In the genomic region with DNA sequence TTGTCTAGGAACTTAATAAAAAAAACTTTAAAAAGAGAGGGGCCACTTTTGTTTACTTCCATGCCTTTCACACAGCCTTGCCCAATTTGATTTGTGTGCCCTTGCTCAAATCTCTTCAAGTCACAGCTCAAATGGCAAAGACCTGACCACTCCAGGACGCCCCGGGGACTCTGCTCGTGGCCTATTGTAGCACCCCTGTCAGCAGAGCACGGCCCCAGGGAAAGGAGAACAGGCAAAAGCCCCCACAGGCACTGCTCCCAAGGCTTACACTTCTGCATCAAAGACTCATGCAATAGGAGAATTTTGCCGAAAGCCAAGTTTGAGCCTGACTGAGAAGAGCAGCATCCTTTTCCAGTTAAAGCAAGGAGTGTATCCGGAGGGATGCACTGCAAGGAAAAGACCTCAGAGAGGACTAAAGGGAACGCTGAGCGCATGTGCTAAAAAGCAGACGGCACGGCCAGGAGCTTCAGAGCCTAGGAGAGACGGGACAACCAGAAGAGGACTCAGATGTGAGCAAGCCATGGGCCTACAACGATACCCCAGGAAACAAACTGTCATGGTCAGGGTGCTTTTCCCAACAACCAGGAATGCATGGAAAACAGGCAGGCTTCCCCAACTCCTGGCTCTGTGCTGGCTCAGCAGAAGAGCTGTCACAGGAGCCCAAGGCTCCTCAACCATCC, we compare ENCODE assay signal across 10 cellular contexts. TPM values are rescaled to one million over a fixed set of nuclear protein-coding genes. Genes with fewer than 3 reads are reported as not detected.
A peak's percentile ranks its signal among the peaks of the same experiment; 100 is the strongest.
DNase-seq lines count a peak whose midpoint lies in the region; FAIRE-seq and TF ChIP-seq lines count a peak whose summit lies in the region.
"Had no signal": no experiment of that assay in that cellular context is flagged by ENCODE, and none has a peak within 500 bp of the region (broad histone marks: within the 10 kb centered on the region; RNA-seq: fewer than 3 reads in every experiment).

No MANE protein-coding gene starts in this region.

- peaks cover 100% of the 10 kb centered on the region for H4K20me1 ChIP-seq in astrocyte (ENCODE audit: insufficient read depth, low read length)

- H3K27ac Mint-ChIP-seq in astrocyte (ENCODE audit: unreplicated experiment), result peak overlapping the region; percentile 72
- H3K27ac Mint-ChIP-seq in mesothelial cell of epicardium, result peak overlapping the region; percentile 76
- H3K27ac Mint-ChIP-seq: activated naive CD4-positive, alpha-beta T cell treated with anti-CD3 and anti-CD28 coated beads, Interleukin-2, amount 10 ng/mL, durations not matched to agents 7 days and 5 days had no signal

- H3K4me1 ChIP-seq in astrocyte (ENCODE audit: insufficient read depth, low read length), result peaks cover 37% of the 10 kb centered on the region
- peaks cover 77% of the 10 kb centered on the region for H3K4me1 ChIP-seq in stomach smooth muscle (ENCODE audit: control insufficient read depth, insufficient read depth, low read length)
- H3K4me1 ChIP-seq in BE2C, result peaks cover 17% of the 10 kb centered on the region
- peaks cover 46% of the 10 kb centered on the region for H3K4me1 ChIP-seq in effector memory CD4-positive, alpha-beta T cell (ENCODE audit: control insufficient read depth, insufficient read depth, low read length, poor library complexity, severe bottlenecking)

- peaks cover 98% of the 10 kb centered on the region for H3K79me2 ChIP-seq in astrocyte (ENCODE audit: insufficient read depth, low read length)

- H3K9me3 ChIP-seq in astrocyte (ENCODE audit: insufficient read depth, low read depth, low read length), result no peaks in the 10 kb centered on the region
- H3K9me3 ChIP-seq in stomach smooth muscle (ENCODE audit: control insufficient read depth in 2 of 2, low read length in 2 of 2), result no peaks in the 10 kb centered on the region
- no peaks in the 10 kb centered on the region for H3K9me3 ChIP-seq in BE2C
- no peaks in the 10 kb centered on the region for H3K9me3 ChIP-seq in effector memory CD4-positive, alpha-beta T cell (ENCODE audit: control insufficient read depth, low read length)

- H3K9me3 Mint-ChIP-seq in astrocyte (ENCODE audit: unreplicated experiment) (no peaks in the 10 kb centered on the region), mesothelial cell of epicardium (no peaks in the 10 kb centered on the region)
- H3K9me3 Mint-ChIP-seq: activated naive CD4-positive, alpha-beta T cell treated with anti-CD3 and anti-CD28 coated beads, Interleukin-2, amount 10 ng/mL, durations not matched to agents 7 days and 5 days had no signal

- no peak for TF ChIP-seq CTCF in HFF-Myc (IDR thresholded peaks at IDR 0.05; ENCODE audit: low read depth, low read length, missing control alignments)
- no peak for TF ChIP-seq CTCF in astrocyte (IDR thresholded peaks at IDR 0.05; ENCODE audit: insufficient read depth, low read depth, low read length)
- no peak for TF ChIP-seq CTCF in mesothelial cell of epicardium (IDR thresholded peaks at IDR 0.05; ENCODE audit: unreplicated experiment)
- no peak for TF ChIP-seq CTCF in BE2C (IDR thresholded peaks at IDR 0.05; ENCODE audit: low read depth, low read length)

- H3K27me3 Mint-ChIP-seq in astrocyte (ENCODE audit: low read depth, unreplicated experiment) (no peaks in the 10 kb centered on the region), mesothelial cell of epicardium (ENCODE audit: low read depth) (no peaks in the 10 kb centered on the region)
- H3K27me3 Mint-ChIP-seq: activated naive CD4-positive, alpha-beta T cell treated with anti-CD3 and anti-CD28 coated beads, Interleukin-2, amount 10 ng/mL, durations not matched to agents 7 days and 5 days had no signal

- H3K4me3 Mint-ChIP-seq in astrocyte (ENCODE audit: unreplicated experiment) (no peak overlapping the region), mesothelial cell of epicardium (no peak overlapping the region)
- H3K4me3 Mint-ChIP-seq: activated naive CD4-positive, alpha-beta T cell treated with anti-CD3 and anti-CD28 coated beads, Interleukin-2, amount 10 ng/mL, durations not matched to agents 7 days and 5 days had no signal

- H3K9ac ChIP-seq in astrocyte (ENCODE audit: low read length), result no peak overlapping the region
- peak overlapping the region in 1 of 2 donors; percentile 36 for H3K9ac ChIP-seq in stomach smooth muscle (ENCODE audit: low read length in 2 of 2)

- H3K4me1 Mint-ChIP-seq in astrocyte (ENCODE audit: low read depth, unreplicated experiment) (peaks cover 57% of the 10 kb centered on the region), mesothelial cell of epicardium (peaks cover 65% of the 10 kb centered on the region)

- peak overlapping the region; percentile 63 for H3K4me2 ChIP-seq in astrocyte (ENCODE audit: low read length)

- H3K36me3 ChIP-seq in astrocyte (ENCODE audit: insufficient read depth, low read length) (no peaks in the 10 kb centered on the region), stomach smooth muscle (ENCODE audit: control insufficient read depth in 2 of 2, insufficient read depth in 2 of 2, low read length in 2 of 2) (no peaks in the 10 kb centered on the region), BE2C (peaks cover 6% of the 10 kb centered on the region)
- no peaks in the 10 kb centered on the region for H3K36me3 ChIP-seq in effector memory CD4-positive, alpha-beta T cell (ENCODE audit: control insufficient read depth, insufficient read depth, low read length)

- no peak for FAIRE-seq in astrocyte (lab: Jason Lieb, UNC)

- H3K4me3 ChIP-seq in HFF-Myc (replicated peaks; ENCODE audit: low read depth, low read length) (0 out of 2 replicates have a peak overlapping the region, but pooled peaks have one; percentile 0), astrocyte (ENCODE audit: insufficient read depth, low read depth, low read length) (no peak overlapping the region), stomach smooth muscle (ENCODE audit: low read length in 2 of 2) (peak overlapping the region; percentile 27 to 55), BE2C (ENCODE audit: low read depth, low read length) (no peak overlapping the region)
- no peak overlapping the region for H3K4me3 ChIP-seq in effector memory CD4-positive, alpha-beta T cell (ENCODE audit: insufficient read depth, low read depth, low read length, poor library complexity, severe bottlenecking)

- no peaks in the 10 kb centered on the region for H3K36me3 Mint-ChIP-seq in astrocyte (ENCODE audit: low read depth, unreplicated experiment)
- no peaks in the 10 kb centered on the region for H3K36me3 Mint-ChIP-seq in mesothelial cell of epicardium

- DNase-seq in HFF-Myc (ENCODE audit: extremely low read depth, low read depth) (no peak), astrocyte (ENCODE audit: low read depth) (no peak), mesothelial cell of epicardium (ENCODE audit: low spot score in 2 of 2, unreplicated experiment in 2 of 2) (no peak), BE2C (no peak), DMS 273 treated with DMSO at 0.1 percent for 48 hours (lab: John Stamatoyannopoulos, UW) (no peak)
- DNase-seq in effector memory CD4-positive, alpha-beta T cell, result no peak
- DNase-seq: activated CD4-positive, alpha-beta T cell treated with anti-CD3 and anti-CD28 coated beads, Interleukin-2, amount 50 U/mL, for 48 hours; activated naive CD4-positive, alpha-beta T cell treated with anti-CD3 and anti-CD28 coated beads, Interleukin-2, amount 10 ng/mL, durations not matched to agents 7 days and 5 days; stimulated activated CD8-positive, alpha-beta memory T cell treated with anti-CD3 and anti-CD28 coated beads, Interleukin-4, amount 100 ng/mL, for 48 hours had no signal

- no peak overlapping the region for H2AFZ ChIP-seq in astrocyte (ENCODE audit: low read depth, low read length)

- H3K27ac ChIP-seq in astrocyte (ENCODE audit: low read depth, low read length) (no peak overlapping the region), stomach smooth muscle (ENCODE audit: low read length) (peak overlapping the region; percentile 18)
- no peak overlapping the region for H3K27ac ChIP-seq in effector memory CD4-positive, alpha-beta T cell (ENCODE audit: insufficient read depth, low read length, poor library complexity, severe bottlenecking)

- H3K27me3 ChIP-seq in astrocyte (ENCODE audit: insufficient read depth, low read length) (no peaks in the 10 kb centered on the region), stomach smooth muscle (ENCODE audit: control insufficient read depth in 1 of 2, insufficient read depth in 2 of 2, low read length in 2 of 2) (no peaks in the 10 kb centered on the region), BE2C (no peaks in the 10 kb centered on the region)
- no peaks in the 10 kb centered on the region for H3K27me3 ChIP-seq in effector memory CD4-positive, alpha-beta T cell (replicated peaks; ENCODE audit: control insufficient read depth, insufficient read depth, low read length, poor library complexity, severe bottlenecking)

RNA-seq across cellular contexts. Expression of a gene that starts 8.2 kb away (rescaled TPM):
- total RNA-seq in astrocyte, result 42.6 and 53.0 TPM in 2 replicates
- 141 to 151 TPM (median 148 TPM) in 3 replicates for total RNA-seq in mesothelial cell of epicardium
- 51.9 TPM for polyA plus RNA-seq in BE2C (2012; ENCODE audit: insufficient read depth, insufficient read length, low read depth)

Comparison
In these comparisons a context has a peak if more than half of its experiments do, and no peak if none do; other contexts are left out.
1. H3K4me3 ChIP-seq: peak in HFF-Myc (single experiment) and stomach smooth muscle (2 of 2); none in astrocyte (single experiment), BE2C (single experiment) and effector memory CD4-positive, alpha-beta T cell (single experiment).